In the genomic region with DNA sequence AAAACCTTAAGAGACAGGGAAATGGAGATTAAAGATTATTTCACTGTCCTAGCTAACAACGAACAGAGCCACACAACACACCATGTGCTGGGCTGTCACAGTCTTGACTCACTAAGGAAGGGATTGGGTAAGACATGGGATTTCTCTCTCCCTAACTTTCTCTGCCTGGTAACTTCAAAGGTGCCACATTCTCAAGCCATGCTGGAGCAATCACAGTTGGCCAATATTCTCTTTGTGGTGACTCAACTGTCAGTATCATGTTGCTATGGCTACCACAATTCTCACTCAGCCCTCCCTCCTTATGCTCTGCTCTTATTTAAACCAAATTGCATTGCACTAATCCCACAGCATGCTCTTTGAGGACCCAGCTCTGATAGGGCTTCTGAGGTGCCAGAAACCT, we compare ENCODE assay signal across 8 cellular contexts.
DNase-seq lines count a peak whose midpoint lies in the region; TF ChIP-seq lines count a peak whose summit lies in the region.

No MANE protein-coding gene starts in this region.

- H3K27ac ChIP-seq in mesendoderm (ENCODE audit: low read depth, low read length) (no peak overlapping the region), tibial nerve (peak overlapping the region in 1 of 4 donors; percentile 21)

- in situ Hi-C loops in astrocyte of the cerebellum (cut with HindIII; ENCODE audit: low sequenced_read_pairs) = no loop called here

- H3K4me3 ChIP-seq in astrocyte of the cerebellum (ENCODE audit: low read depth, low read length) (no peak overlapping the region), mesendoderm (ENCODE audit: low read length) (no peak overlapping the region), tibial nerve (no peak overlapping the region)

- H3K9me3 ChIP-seq in tibial nerve = peaks cover 0 to 12% (median 0%) of the 10 kb centered on the region in 4 donors

- H3K27me3 ChIP-seq in mesendoderm (ENCODE audit: insufficient read depth, low read length, poor library complexity) (no peaks in the 10 kb centered on the region), tibial nerve (no peaks in the 10 kb centered on the region)

- no peak overlapping the region for H3K4ac ChIP-seq in mesendoderm (ENCODE audit: low read depth, low read length)

- H3K36me3 ChIP-seq in mesendoderm (ENCODE audit: control insufficient read depth, insufficient read depth, low read length) (no peaks in the 10 kb centered on the region), tibial nerve (peaks cover 0 to 39% (median 0%) of the 10 kb centered on the region in 3 donors)

- H2BK5ac ChIP-seq in mesendoderm (ENCODE audit: low read length) = no peak overlapping the region

- TF ChIP-seq CTCF in astrocyte of the cerebellum (IDR thresholded peaks at IDR 0.05; ENCODE audit: low read depth, low read length, missing control alignments) = no peak
- no peak for TF ChIP-seq CTCF in tibial nerve (IDR thresholded peaks at IDR 0.05)

- H3K4me1 ChIP-seq in mesendoderm (ENCODE audit: control insufficient read depth, low read depth, low read length) = no peaks in the 10 kb centered on the region
- H3K4me1 ChIP-seq in tibial nerve = peaks cover 0 to 14% (median 0%) of the 10 kb centered on the region in 4 donors

- no peaks in the 10 kb centered on the region for H3K79me2 ChIP-seq in mesendoderm (ENCODE audit: control insufficient read depth, insufficient read depth, low read length)

- H3K4me2 ChIP-seq in mesendoderm (ENCODE audit: low read length) = no peak overlapping the region

- WGBS in mesendoderm (ENCODE audit: extremely low coverage, insufficient coverage, low lambda C conversion rate) = no CpG with 5 or more reads among the region's 1 CpG
- WGBS in tibial nerve, 2 donors = 77 to 81% methylated on average over 1 of the region's 1 CpG

- TF ChIP-seq EP300 in tibial nerve (IDR thresholded peaks at IDR 0.05) = peak in 1 of 2 donors; percentile 46

- H3K23ac ChIP-seq in mesendoderm (ENCODE audit: low read length) = no peak overlapping the region

- H3K56ac ChIP-seq in mesendoderm (ENCODE audit: low read length) = no peak overlapping the region

- DNase-seq in GM04503 (ENCODE audit: low read depth) (peak; percentile 98), HT1080 (ENCODE audit: low read depth) (peak; percentile 89), astrocyte of the cerebellum (ENCODE audit: low read depth) (peak; percentile 63), mesendoderm (peak; percentile 91), SHP77 treated with DMSO at 0.1 percent for 48 hours (lab: John Stamatoyannopoulos, UW) (no peak), NCI-H1092 (lab: John Stamatoyannopoulos, UW) (no peak), OCI-M2 (lab: John Stamatoyannopoulos, UW; ENCODE audit: unreplicated experiment) (no peak), tibial nerve (ENCODE audit: low spot score in 2 of 2) (no peak)

- H2AK5ac ChIP-seq in mesendoderm (ENCODE audit: low read length) = no peak overlapping the region

- H3K9ac ChIP-seq in mesendoderm (ENCODE audit: low read length) = no peak overlapping the region

- H4K8ac ChIP-seq in mesendoderm (ENCODE audit: low read depth, low read length) = no peak overlapping the region

- H2BK15ac ChIP-seq in mesendoderm (replicated peaks; ENCODE audit: low read depth) = no peak overlapping the region

- no peak overlapping the region for H2BK120ac ChIP-seq in mesendoderm (ENCODE audit: low read depth, low read length)

- H3K18ac ChIP-seq in mesendoderm (ENCODE audit: low read length) = no peak overlapping the region

- H4K5ac ChIP-seq in mesendoderm (ENCODE audit: low read length) = no peak overlapping the region

- TF ChIP-seq POLR2A in tibial nerve (IDR thresholded peaks at IDR 0.05) = no peak

- no peaks in the 10 kb centered on the region for H3K79me1 ChIP-seq in mesendoderm (ENCODE audit: low read length)

Comparison
In these comparisons a context has a peak if more than half of its experiments do, and no peak if none do; other contexts are left out.
1. DNase-seq: peak in GM04503 (single experiment), HT1080 (single experiment), astrocyte of the cerebellum (single experiment) and mesendoderm (single experiment); none in SHP77 treated with DMSO at 0.1 percent for 48 hours (single experiment), NCI-H1092 (single experiment), OCI-M2 (single experiment) and tibial nerve (0 of 2).